8 cellular contexts compared by ENCODE assay signal in the genomic region with DNA sequence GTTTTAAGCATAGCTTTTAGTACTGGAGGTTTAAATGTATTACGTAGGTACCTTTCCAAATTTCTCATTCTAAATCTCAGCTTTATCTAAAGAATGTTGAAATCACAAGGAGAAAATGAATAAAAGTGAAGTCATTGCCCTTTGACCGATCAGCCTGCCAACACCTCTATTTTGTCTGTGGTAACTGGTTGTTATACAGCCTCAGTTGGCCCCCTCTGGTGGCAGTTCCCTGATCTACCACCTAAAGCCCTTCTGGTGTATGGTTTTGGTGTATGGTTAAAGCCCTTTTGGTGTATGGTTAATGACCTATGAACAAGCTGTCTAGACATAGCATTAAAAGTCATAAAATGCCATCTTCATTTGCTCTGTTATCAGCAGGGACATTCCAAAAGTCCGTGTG.
DNase-seq lines count a peak whose midpoint lies in the region; ATAC-seq and TF ChIP-seq lines count a peak whose summit lies in the region.

No MANE protein-coding gene starts in this region.

- in situ Hi-C loops in mammary epithelial cell (cut with MboI; ENCODE audit: low sequenced_read_pairs in 2 of 2): no loop called here

- H3K27me3 ChIP-seq in A673 (replicated peaks; ENCODE audit: insufficient read depth, low read depth, low read length, poor library complexity) (no peaks in the 10 kb centered on the region), mammary epithelial cell (ENCODE audit: insufficient read depth, low read length) (no peaks in the 10 kb centered on the region), lower lobe of right lung (ENCODE audit: low read depth) (no peaks in the 10 kb centered on the region)
- H3K27me3 ChIP-seq in effector memory CD4-positive, alpha-beta T cell (replicated peaks; ENCODE audit: control insufficient read depth, insufficient read depth, low read length, poor library complexity, severe bottlenecking): no peaks in the 10 kb centered on the region

- BruUV-seq in A673 (replicated peaks; lab: Mats Ljungman, UMichigan) (no TSS peak), mammary epithelial cell (replicated peaks; lab: Mats Ljungman, UMichigan) (no TSS peak)

- CTCF ChIA-PET in A673 (lab: Charles Lee) (interaction anchor here (1.9 kb wide), 1 partner anchor 59 kb away, joined by 9 read pairs; no protein-coding TSS in a partner anchor), mammary epithelial cell (lab: Charles Lee; ENCODE audit: low non-redundant PET) (interaction anchor here (0.6 kb wide), 2 partner anchors 59 to 122 kb away, joined by 3 to 5 read pairs; no protein-coding TSS in a partner anchor)

- H3K79me2 ChIP-seq in mammary epithelial cell (ENCODE audit: insufficient read depth, low read length): no peaks in the 10 kb centered on the region

- dilution Hi-C loops in mammary epithelial cell (cut with HindIII; ENCODE audit: low sequenced_read_pairs): no loop called here

- DNase-seq in A673 (ENCODE audit: low spot score) (peak; percentile 58), NCI-H2107 treated with DMSO at 0.1 percent for 48 hours (lab: John Stamatoyannopoulos, UW; ENCODE audit: unreplicated experiment) (peak; percentile 57), mammary epithelial cell (peak; percentile 31), lower lobe of right lung (peak; percentile 53), cerebellar nuclear complex (lab: John Stamatoyannopoulos, UW) (no peak)
- no peak for DNase-seq in effector memory CD4-positive, alpha-beta T cell

- WGBS in mammary epithelial cell (ENCODE audit: low coverage, missing lambda C conversion rate): 65% methylated on average over 3 of the region's 3 CpGs

- H3K4me1 ChIP-seq in A673 (ENCODE audit: insufficient read depth, low read length, poor library complexity, severe bottlenecking): no peaks in the 10 kb centered on the region
- H3K4me1 ChIP-seq in mammary epithelial cell (ENCODE audit: insufficient read depth, low read length): no peaks in the 10 kb centered on the region
- H3K4me1 ChIP-seq in lower lobe of right lung: no peaks in the 10 kb centered on the region
- H3K4me1 ChIP-seq in effector memory CD4-positive, alpha-beta T cell (ENCODE audit: control insufficient read depth, insufficient read depth, low read length, poor library complexity, severe bottlenecking): no peaks in the 10 kb centered on the region

- ATAC-seq in HG02798 (IDR thresholded peaks at IDR 0.05; ENCODE audit: poor library complexity, unreplicated experiment) (peak; percentile 78), lower lobe of right lung (peak; percentile 69 to 84)

- no peak overlapping the region for H2AFZ ChIP-seq in mammary epithelial cell (ENCODE audit: low read depth, low read length)

- H3K4me2 ChIP-seq in mammary epithelial cell (ENCODE audit: insufficient read depth, low read depth, low read length): no peak overlapping the region

- TF ChIP-seq CTCF in A673 (conservative IDR thresholded peaks at IDR 0.05; ENCODE audit: low read depth, low read length) (peak; percentile 73), GM12875 (IDR thresholded peaks at IDR 0.05; ENCODE audit: borderline replicate concordance, insufficient read depth, low read depth, low read length) (peak; percentile 58), mammary epithelial cell (conservative IDR thresholded peaks at IDR 0.05 in 1 of 2, IDR thresholded peaks at IDR 0.05 in 1 of 2; ENCODE audit: extremely low read depth in 1 of 2, insufficient read depth in 1 of 2, low read depth in 1 of 2, low read length in 2 of 2) (peak; percentile 60 to 75), lower lobe of right lung (IDR thresholded peaks at IDR 0.05) (peak; percentile 49)

- H3K9ac ChIP-seq in mammary epithelial cell (ENCODE audit: insufficient read depth, low read length): no peak overlapping the region

- H3K9me3 ChIP-seq in A673 (ENCODE audit: low read depth, low read length, poor library complexity, severe bottlenecking) (no peaks in the 10 kb centered on the region), mammary epithelial cell (replicated peaks; ENCODE audit: insufficient read depth, low read length) (no peaks in the 10 kb centered on the region), lower lobe of right lung (no peaks in the 10 kb centered on the region)
- H3K9me3 ChIP-seq in effector memory CD4-positive, alpha-beta T cell (ENCODE audit: control insufficient read depth, low read length): no peaks in the 10 kb centered on the region

- H3K4me3 ChIP-seq in A673 (ENCODE audit: low read depth, low read length, poor library complexity, severe bottlenecking): no peak overlapping the region
- H3K4me3 ChIP-seq in GM12875 (ENCODE audit: low read depth, low read length): no peak overlapping the region
- no peak overlapping the region for H3K4me3 ChIP-seq in mammary epithelial cell (replicated peaks in 1 of 3; ENCODE audit: insufficient read depth in 1 of 3, low read depth in 2 of 3, low read length in 3 of 3)
- no peak overlapping the region for H3K4me3 ChIP-seq in lower lobe of right lung
- H3K4me3 ChIP-seq in effector memory CD4-positive, alpha-beta T cell (ENCODE audit: insufficient read depth, low read depth, low read length, poor library complexity, severe bottlenecking): no peak overlapping the region

- H3K27ac ChIP-seq in A673 (ENCODE audit: low read depth, low read length, poor library complexity, severe bottlenecking) (no peak overlapping the region), mammary epithelial cell (ENCODE audit: insufficient read depth, low read depth, low read length) (no peak overlapping the region), lower lobe of right lung (no peak overlapping the region)
- H3K27ac ChIP-seq in effector memory CD4-positive, alpha-beta T cell (ENCODE audit: insufficient read depth, low read length, poor library complexity, severe bottlenecking): no peak overlapping the region

- POLR2A ChIA-PET in A673 (lab: Charles Lee; ENCODE audit: low non-redundant PET): no interaction called here

- no peaks in the 10 kb centered on the region for H4K20me1 ChIP-seq in mammary epithelial cell (ENCODE audit: insufficient read depth, low read length)

- intact Hi-C loops in A673 (cut with micrococcal nuclease; ENCODE audit: unreplicated experiment): loop anchor here (2.0 kb wide), 1 partner anchor 250 kb away; no protein-coding TSS in a partner anchor
- intact Hi-C loops in mammary epithelial cell (cut with micrococcal nuclease): loop anchor here (1.0 to 5.0 kb wide), 2 partner anchors 60 to 251 kb away; no protein-coding TSS in a partner anchor
- intact Hi-C loops in lower lobe of right lung (cut with DNase I): no loop called here

- H3K36me3 ChIP-seq in A673 (ENCODE audit: insufficient read depth, low read length, poor library complexity, severe bottlenecking) (no peaks in the 10 kb centered on the region), mammary epithelial cell (ENCODE audit: insufficient read depth, low read length) (no peaks in the 10 kb centered on the region), lower lobe of right lung (no peaks in the 10 kb centered on the region)
- H3K36me3 ChIP-seq in effector memory CD4-positive, alpha-beta T cell (ENCODE audit: control insufficient read depth, insufficient read depth, low read length): no peaks in the 10 kb centered on the region

Comparison
In these comparisons a context has a peak if more than half of its experiments do, and no peak if none do; other contexts are left out.
1. DNase-seq: peak in A673 (single experiment), NCI-H2107 treated with DMSO at 0.1 percent for 48 hours (single experiment), mammary epithelial cell (single experiment) and lower lobe of right lung (single experiment); none in cerebellar nuclear complex (0 of 2) and effector memory CD4-positive, alpha-beta T cell (0 of 3).
2. Peak in every context shown above with its lines, with median percentiles within 50 percentile points of each other: CTCF ChIP-seq.